In the genomic region with DNA sequence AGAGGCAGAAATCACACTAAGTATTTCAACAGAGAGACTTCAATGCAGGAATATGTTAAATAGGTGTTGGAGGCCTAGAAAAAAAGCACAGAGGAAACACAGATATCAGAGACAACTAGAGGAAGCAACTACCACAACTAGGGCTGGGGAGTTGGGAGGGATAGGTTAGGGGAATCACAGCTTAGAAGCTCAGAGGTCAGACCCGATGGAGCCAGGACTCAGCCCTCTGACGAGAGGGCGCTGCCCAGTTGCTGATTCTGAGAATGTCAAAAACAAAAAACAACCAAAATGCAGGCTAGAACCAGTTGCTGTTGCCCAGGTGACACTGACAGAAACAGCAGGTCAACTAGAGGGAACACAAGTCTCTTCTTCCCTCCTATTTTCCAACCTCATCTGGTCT, we compare ENCODE assay signal across 21 cellular contexts. TPM values are rescaled to one million over a fixed set of nuclear protein-coding genes. Genes with fewer than 3 reads are reported as not detected.
DNase-seq lines count a peak whose midpoint lies in the region; ATAC-seq and TF ChIP-seq lines count a peak whose summit lies in the region.
"Had no signal": no experiment of that assay in that cellular context is flagged by ENCODE, and none has a peak within 500 bp of the region (broad histone marks: within the 10 kb centered on the region; RNA-seq: fewer than 3 reads in every experiment).

No MANE protein-coding gene starts in this region.

- no peak overlapping the region for H3K9ac ChIP-seq in SK-N-SH
- no peak overlapping the region for H3K9ac ChIP-seq in trophoblast cell (ENCODE audit: low read length)
- H3K9ac ChIP-seq: BLaER1 had no signal

- H4K91ac ChIP-seq in trophoblast cell (ENCODE audit: low read depth, low read length) = no peak overlapping the region

- no peak for TF ChIP-seq EP300 in SK-N-SH (IDR thresholded peaks at IDR 0.05; ENCODE audit: borderline replicate concordance in 1 of 2, low read depth in 1 of 2, low read length in 1 of 2)

- H2BK5ac ChIP-seq in trophoblast cell (ENCODE audit: low read depth, low read length, poor library complexity) = no peak overlapping the region

- no peak overlapping the region for H3K14ac ChIP-seq in trophoblast cell (ENCODE audit: low read length)

- no peak for DNase-seq in SK-N-SH
- DNase-seq in T-helper 17 cell = no peak
- DNase-seq in trophoblast cell = no peak
- DNase-seq in GM19238 (ENCODE audit: insufficient read length, low spot score) = no peak
- DNase-seq in stimulated activated CD8-positive, alpha-beta memory T cell treated with anti-CD3 and anti-CD28 coated beads, Interleukin-4, amount 100 ng/mL, for 48 hours = no peak
- DNase-seq: activated gamma-delta T cell; effector memory CD8-positive, alpha-beta T cell; MV-4-11; NCI-H2029 treated with DMSO at 0.1 percent for 48 hours had no signal

- no peaks in the 10 kb centered on the region for H3K27me3 ChIP-seq in SK-N-SH (ENCODE audit: insufficient read depth)
- H3K27me3 ChIP-seq in trophoblast cell (ENCODE audit: insufficient read depth, low read length) = no peaks in the 10 kb centered on the region
- H3K27me3 ChIP-seq: ascending aorta, BLaER1, SJSA1 had no signal

- no peak overlapping the region for H3K4ac ChIP-seq in trophoblast cell (ENCODE audit: low read depth, low read length)

- no peak overlapping the region for H2AK5ac ChIP-seq in trophoblast cell (ENCODE audit: low read length)

- no peaks in the 10 kb centered on the region for H3K79me1 ChIP-seq in trophoblast cell (ENCODE audit: low read length)

- H3K4me2 ChIP-seq in SK-N-SH = peak overlapping the region; percentile 20; the same call in 1 of the 2 replicates
- no peak overlapping the region for H3K4me2 ChIP-seq in trophoblast cell (ENCODE audit: low read length)
- H3K4me2 ChIP-seq: BLaER1 had no signal

- TF ChIP-seq RAD21 in SK-N-SH (IDR thresholded peaks at IDR 0.05; ENCODE audit: low read length) = no peak

- 88% methylated on average over 3 of the region's 3 CpGs for WGBS in SK-N-SH (ENCODE audit: low lambda C conversion rate)
- WGBS in trophoblast cell (ENCODE audit: extremely low coverage, insufficient coverage, insufficient read length) = no CpG with 5 or more reads among the region's 3 CpGs

- peak overlapping the region in 1 of 2 experiments; percentile 14; a peak in 2 of 4 replicates for H3K27ac ChIP-seq in SK-N-SH (ENCODE audit: low read depth in 2 of 2, low read length in 1 of 2)
- H3K27ac ChIP-seq in trophoblast cell (ENCODE audit: low read depth, low read length) = no peak overlapping the region
- H3K27ac ChIP-seq: 22Rv1, ascending aorta, BLaER1, SJSA1 had no signal

- no peak overlapping the region for H3K4me3 ChIP-seq in SK-N-SH (ENCODE audit: low read depth in 2 of 2, low read length in 1 of 2)
- H3K4me3 ChIP-seq in trophoblast cell (ENCODE audit: low read depth, low read length) = no peak overlapping the region
- H3K4me3 ChIP-seq: ascending aorta, BLaER1, SJSA1 had no signal

- no peak overlapping the region for H2BK12ac ChIP-seq in trophoblast cell (ENCODE audit: low read length)

- no peak overlapping the region for H4K8ac ChIP-seq in trophoblast cell (ENCODE audit: low read depth, low read length)

- H3K4me1 ChIP-seq in SK-N-SH (ENCODE audit: control insufficient read depth in 1 of 2, insufficient read depth in 2 of 2, low read depth in 1 of 2, low read length in 1 of 2) (peaks cover 0 to 24% of the 10 kb centered on the region in 2 experiments; a peak in 2 of 4 replicates), trophoblast cell (ENCODE audit: control insufficient read depth in 1 of 2, insufficient read depth in 2 of 2, low read length in 2 of 2) (peaks cover 0 to 7% of the 10 kb centered on the region in 2 experiments)
- H3K4me1 ChIP-seq: ascending aorta, BLaER1 had no signal

- H3K27ac Mint-ChIP-seq in T-helper 17 cell = no peak overlapping the region
- H3K27ac Mint-ChIP-seq: effector memory CD8-positive, alpha-beta T cell had no signal

- POLR2A ChIA-PET in SK-N-SH (lab: Yijun Ruan, JAX) = no interaction called here

- H2BK120ac ChIP-seq in trophoblast cell (ENCODE audit: insufficient read depth, low read length, poor library complexity) = no peak overlapping the region

- H3K36me3 ChIP-seq in SK-N-SH (replicated peaks in 1 of 2; ENCODE audit: control insufficient read depth in 1 of 2, insufficient read depth in 2 of 2, low read length in 1 of 2) = peaks cover 2 to 7% of the 10 kb centered on the region in 2 experiments
- H3K36me3 ChIP-seq in trophoblast cell (ENCODE audit: control insufficient read depth in 1 of 2, insufficient read depth in 2 of 2, low read length in 2 of 2) = no peaks in the 10 kb centered on the region
- H3K36me3 ChIP-seq: BLaER1, SJSA1 had no signal

- ATAC-seq in SK-N-SH treated with all-trans-retinoic acid at 6 μM for 48 hours = no peak
- peak; percentile 18 for ATAC-seq in HG02885 (IDR thresholded peaks at IDR 0.05; ENCODE audit: poor library complexity, unreplicated experiment)
- peak; percentile 61 for ATAC-seq in T-helper 17 cell
- ATAC-seq in GM19455 (IDR thresholded peaks at IDR 0.05; ENCODE audit: unreplicated experiment) = no peak
- ATAC-seq: effector memory CD8-positive, alpha-beta T cell had no signal

- H3K79me2 ChIP-seq in SK-N-SH (ENCODE audit: insufficient read depth) = no peaks in the 10 kb centered on the region
- H3K79me2 ChIP-seq in trophoblast cell (ENCODE audit: control insufficient read depth, insufficient read depth, low read length, poor library complexity) = no peaks in the 10 kb centered on the region

- H4K20me1 ChIP-seq in SK-N-SH (ENCODE audit: insufficient read depth) = no peaks in the 10 kb centered on the region
- H4K20me1 ChIP-seq: BLaER1 had no signal

- H3K23ac ChIP-seq in trophoblast cell (ENCODE audit: low read length) = peak overlapping the region; percentile 10

- peaks cover 17% of the 10 kb centered on the region for H3F3A ChIP-seq in SK-N-SH (replicated peaks; ENCODE audit: insufficient read depth)

- no peak overlapping the region for H3K4me3 Mint-ChIP-seq in T-helper 17 cell
- H3K4me3 Mint-ChIP-seq: effector memory CD8-positive, alpha-beta T cell had no signal

- H3K36me3 Mint-ChIP-seq in T-helper 17 cell (ENCODE audit: low read depth) = no peaks in the 10 kb centered on the region

- peak overlapping the region; percentile 54; the same call in 1 of the 2 replicates for H2AFZ ChIP-seq in SK-N-SH (ENCODE audit: low read depth)
- H2AFZ ChIP-seq in trophoblast cell (ENCODE audit: insufficient read depth, low read length, poor library complexity) = no peak overlapping the region

- H3K27me3 Mint-ChIP-seq in T-helper 17 cell = no peaks in the 10 kb centered on the region
- H3K27me3 Mint-ChIP-seq: effector memory CD8-positive, alpha-beta T cell had no signal

- H3K18ac ChIP-seq in trophoblast cell (ENCODE audit: low read length) = no peak overlapping the region

- H3K9me3 ChIP-seq in SK-N-SH (no peaks in the 10 kb centered on the region), T-helper 17 cell (ENCODE audit: control insufficient read depth, low read length, poor library complexity, severe bottlenecking) (no peaks in the 10 kb centered on the region), trophoblast cell (ENCODE audit: insufficient read depth, low read depth, low read length) (no peaks in the 10 kb centered on the region)
- H3K9me3 ChIP-seq: ascending aorta, BLaER1, SJSA1 had no signal

- CTCF ChIA-PET in SK-N-SH (lab: Yijun Ruan, JAX) = interaction anchor here (0.9 kb wide), 1 partner anchor 33 kb away, joined by 4 read pairs; no protein-coding TSS in a partner anchor

- no peak for TF ChIP-seq CTCF in SK-N-SH (IDR thresholded peaks at IDR 0.05)

- H3K4me1 Mint-ChIP-seq in T-helper 17 cell = peaks cover 10% of the 10 kb centered on the region

- H3K9me2 ChIP-seq in SK-N-SH = no peaks in the 10 kb centered on the region

- H4K12ac ChIP-seq in trophoblast cell (ENCODE audit: low read depth, low read length) = no peak overlapping the region

TF ChIP-seq in SK-N-SH, 30 proteins besides CTCF, POLR2A, EP300 and RAD21 (continues in another document):
- no peak for TF ChIP-seq TAF1 (IDR thresholded peaks at IDR 0.05; ENCODE audit: borderline replicate concordance, low read depth, low read length)

TF ChIP-seq in SK-N-SH treated with all-trans-retinoic acid at 6 μM for 48 hours, 23 proteins besides CTCF, POLR2A, EP300 and RAD21:
- TF ChIP-seq ZNF8 (CRISPR knock-in tag; IDR thresholded peaks at IDR 0.05) = no peak
- no peak for TF ChIP-seq OSR1 (CRISPR knock-in tag; IDR thresholded peaks at IDR 0.05)
- TF ChIP-seq ZC3H10 (CRISPR knock-in tag; IDR thresholded peaks at IDR 0.05) = no peak
- TF ChIP-seq GLIS3 (CRISPR knock-in tag; IDR thresholded peaks at IDR 0.05) = no peak
- no peak for TF ChIP-seq TOX (CRISPR knock-in tag; IDR thresholded peaks at IDR 0.05; ENCODE audit: borderline replicate concordance)
- TF ChIP-seq ARNTL (CRISPR knock-in tag; IDR thresholded peaks at IDR 0.05; ENCODE audit: borderline replicate concordance, low read depth) = no peak
- TF ChIP-seq, protein P1, sequence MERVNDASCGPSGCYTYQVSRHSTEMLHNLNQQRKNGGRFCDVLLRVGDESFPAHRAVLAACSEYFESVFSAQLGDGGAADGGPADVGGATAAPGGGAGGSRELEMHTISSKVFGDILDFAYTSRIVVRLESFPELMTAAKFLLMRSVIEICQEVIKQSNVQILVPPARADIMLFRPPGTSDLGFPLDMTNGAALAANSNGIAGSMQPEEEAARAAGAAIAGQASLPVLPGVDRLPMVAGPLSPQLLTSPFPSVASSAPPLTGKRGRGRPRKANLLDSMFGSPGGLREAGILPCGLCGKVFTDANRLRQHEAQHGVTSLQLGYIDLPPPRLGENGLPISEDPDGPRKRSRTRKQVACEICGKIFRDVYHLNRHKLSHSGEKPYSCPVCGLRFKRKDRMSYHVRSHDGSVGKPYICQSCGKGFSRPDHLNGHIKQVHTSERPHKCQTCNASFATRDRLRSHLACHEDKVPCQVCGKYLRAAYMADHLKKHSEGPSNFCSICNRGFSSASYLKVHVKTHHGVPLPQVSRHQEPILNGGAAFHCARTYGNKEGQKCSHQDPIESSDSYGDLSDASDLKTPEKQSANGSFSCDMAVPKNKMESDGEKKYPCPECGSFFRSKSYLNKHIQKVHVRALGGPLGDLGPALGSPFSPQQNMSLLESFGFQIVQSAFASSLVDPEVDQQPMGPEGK (CRISPR knock-in tag; IDR thresholded peaks at IDR 0.05; ENCODE audit: borderline replicate concordance) = no peak
- TF ChIP-seq SNAI2 (CRISPR knock-in tag; IDR thresholded peaks at IDR 0.05) = no peak
- TF ChIP-seq ISL1 (CRISPR knock-in tag; IDR thresholded peaks at IDR 0.05) = no peak

RNA-seq across cellular contexts. Expression of gene GARIN2, which starts 2.9 kb away (rescaled TPM):
- 0.05 and 0.13 TPM in 2 replicates for polyA plus RNA-seq in SK-N-SH (2012; rRNA removed)
- polyA plus RNA-seq in SK-N-SH (2012; cell fraction: cytosol; rRNA removed) = 0.03 TPM in 1 of 2 replicates, not detected in the other
- 0.12 and 0.13 TPM in 2 replicates for polyA plus RNA-seq in SK-N-SH (2012; cell fraction: nucleus; rRNA removed)
- not detected for total RNA-seq in T-helper 17 cell
- 0.62 and 0.67 TPM in 2 replicates for polyA plus RNA-seq in trophoblast cell (2013)
- total RNA-seq: ascending aorta, chondrocyte, myocyte, NCI-H460, SJSA1, skeletal muscle tissue, subcutaneous adipose tissue had no signal

RNA-seq across cellular contexts. Expression of gene PALS1, which starts 54.9 kb away (rescaled TPM):
- polyA plus RNA-seq in SK-N-SH (2012; rRNA removed) = 8.0 and 11.5 TPM in 2 replicates
- 13.3 and 14.5 TPM in 2 replicates for polyA plus RNA-seq in SK-N-SH (2012; cell fraction: cytosol; rRNA removed)
- polyA plus RNA-seq in SK-N-SH (2012; cell fraction: nucleus; rRNA removed) = 6.6 and 15.7 TPM in 2 replicates
- total RNA-seq in T-helper 17 cell = 10 to 100 TPM in 1 of 2 donors, 1 to 10 TPM in 1; 8.9 to 10.0 TPM
- polyA plus RNA-seq in trophoblast cell (2013) = 17.8 and 18.6 TPM in 2 replicates

Comparison
In these comparisons a context has a peak if more than half of its experiments do, and no peak if none do; other contexts are left out.
1. ATAC-seq: peak in HG02885 (single experiment) and T-helper 17 cell (single experiment); none in SK-N-SH treated with all-trans-retinoic acid at 6 μM for 48 hours (single experiment) and GM19455 (single experiment).